In genomic region chr11:95108159-95108611, GRCh38 we compare ENCODE assay signal across 8 cellular contexts. TPM values are rescaled to one million over a fixed set of nuclear protein-coding genes. Genes with fewer than 3 reads are reported as not detected.
A peak's percentile ranks its signal among the peaks of the same experiment; 100 is the strongest.
DNase-seq lines count a peak whose midpoint lies in the region; ATAC-seq, FAIRE-seq and TF ChIP-seq lines count a peak whose summit lies in the region.

No MANE protein-coding gene starts in this region.

- H3K4me3 Mint-ChIP-seq in CD4-positive, CD25-positive, alpha-beta regulatory T cell: no peak overlapping the region
- H3K4me3 Mint-ChIP-seq in T-helper 17 cell: peak overlapping the region; percentile 34

- peaks cover 5 to 22% (median 10%) of the 10 kb centered on the region in 4 donors for H3K4me1 Mint-ChIP-seq in CD4-positive, CD25-positive, alpha-beta regulatory T cell
- H3K4me1 Mint-ChIP-seq in T-helper 17 cell: peaks cover 32% of the 10 kb centered on the region

- peak overlapping the region in 2 of 3 donors; percentile 18 to 26 for H3K27ac Mint-ChIP-seq in CD4-positive, CD25-positive, alpha-beta regulatory T cell
- no peak overlapping the region for H3K27ac Mint-ChIP-seq in T-helper 17 cell

- H3K27me3 ChIP-seq in CD4-positive, CD25-positive, alpha-beta regulatory T cell (ENCODE audit: control insufficient read depth, insufficient read depth, low read length): no peaks in the 10 kb centered on the region
- no peaks in the 10 kb centered on the region for H3K27me3 ChIP-seq in pancreas

- peaks cover 30% of the 10 kb centered on the region for H3K36me3 Mint-ChIP-seq in CD4-positive, CD25-positive, alpha-beta regulatory T cell
- peaks cover 10% of the 10 kb centered on the region for H3K36me3 Mint-ChIP-seq in T-helper 17 cell (ENCODE audit: low read depth)

- intact Hi-C loops in pancreas (cut with DNase I): no loop called here

- DNase-seq in CD4-positive, CD25-positive, alpha-beta regulatory T cell: no peak
- DNase-seq in T-helper 17 cell (no peak), fibroblast of pulmonary artery (ENCODE audit: low read depth) (peak; percentile 90), pancreas (no peak), GM19239 (ENCODE audit: insufficient read length, low spot score) (no peak), NCI-H2196 treated with DMSO at 0.1 percent for 48 hours (lab: John Stamatoyannopoulos, UW; ENCODE audit: unreplicated experiment) (no peak)
- DNase-seq in activated CD8-positive, alpha-beta memory T cell treated with anti-CD3 and anti-CD28 coated beads, Interleukin-2, amount 50 U/mL, for 48 hours: no peak

- H3K36me3 ChIP-seq in CD4-positive, CD25-positive, alpha-beta regulatory T cell (ENCODE audit: control insufficient read depth, insufficient read depth, low read length): peaks cover 7% of the 10 kb centered on the region
- H3K36me3 ChIP-seq in pancreas: no peaks in the 10 kb centered on the region

- H3K9me3 Mint-ChIP-seq in CD4-positive, CD25-positive, alpha-beta regulatory T cell: no peaks in the 10 kb centered on the region

- 68 to 69% methylated on average over 9 of the region's 9 CpGs for WGBS in pancreas, 2 donors

- H3K9me3 ChIP-seq in CD4-positive, CD25-positive, alpha-beta regulatory T cell (ENCODE audit: control insufficient read depth in 2 of 2, low read length in 2 of 2): no peaks in the 10 kb centered on the region
- H3K9me3 ChIP-seq in T-helper 17 cell (ENCODE audit: control insufficient read depth, low read length, poor library complexity, severe bottlenecking) (no peaks in the 10 kb centered on the region), pancreas (no peaks in the 10 kb centered on the region)

- no peak for TF ChIP-seq CTCF in fibroblast of pulmonary artery (IDR thresholded peaks at IDR 0.05; ENCODE audit: low read length, missing control alignments)
- no peak for TF ChIP-seq CTCF in pancreas (IDR thresholded peaks at IDR 0.05)

- H3K4me3 ChIP-seq in CD4-positive, CD25-positive, alpha-beta regulatory T cell (ENCODE audit: low read depth, low read length): no peak overlapping the region
- H3K4me3 ChIP-seq in fibroblast of pulmonary artery (replicated peaks; ENCODE audit: low read depth, low read length) (no peak overlapping the region), pancreas (no peak overlapping the region)

- ATAC-seq in CD4-positive, CD25-positive, alpha-beta regulatory T cell (ENCODE audit: low read depth in 2 of 2): no peak
- no peak for ATAC-seq in T-helper 17 cell
- ATAC-seq in pancreas: peak; percentile 49 to 83 (median 77)
- ATAC-seq in HG02870 (IDR thresholded peaks at IDR 0.05; ENCODE audit: unreplicated experiment): no peak

- H3K27me3 Mint-ChIP-seq in CD4-positive, CD25-positive, alpha-beta regulatory T cell: no peaks in the 10 kb centered on the region
- no peaks in the 10 kb centered on the region for H3K27me3 Mint-ChIP-seq in T-helper 17 cell

- FAIRE-seq in pancreas (lab: Jason Lieb, UNC) (no peak), GM19239 (lab: Jason Lieb, UNC) (no peak)

- H3K4me1 ChIP-seq in CD4-positive, CD25-positive, alpha-beta regulatory T cell (ENCODE audit: control insufficient read depth, insufficient read depth, low read length, poor library complexity, severe bottlenecking): no peaks in the 10 kb centered on the region
- H3K4me1 ChIP-seq in pancreas: no peaks in the 10 kb centered on the region

- no peak overlapping the region for H3K27ac ChIP-seq in CD4-positive, CD25-positive, alpha-beta regulatory T cell (ENCODE audit: insufficient read depth, low read length, poor library complexity, severe bottlenecking)
- peak overlapping the region in 1 of 4 donors; percentile 61 for H3K27ac ChIP-seq in pancreas

RNA-seq across cellular contexts. Expression of gene ENDOD1, which starts 18.5 kb away (rescaled TPM):
- total RNA-seq in CD4-positive, CD25-positive, alpha-beta regulatory T cell: 11.0 TPM
- 10 to 100 TPM in 2 of 4 donors, 1 to 10 TPM in 2; 9.1 to 14.6 (median 11.0) TPM for polyA plus RNA-seq in CD4-positive, CD25-positive, alpha-beta regulatory T cell
- total RNA-seq in T-helper 17 cell: 10 to 100 TPM in 1 of 2 donors, 1 to 10 TPM in 1; 7.3 to 22.5 TPM
- total RNA-seq in pancreas: 1 to 10 TPM; 3.3 to 8.9 (median 5.1) TPM
- polyA plus RNA-seq in pancreas: 1 to 10 TPM; 2.0 to 5.8 TPM

RNA-seq across cellular contexts. Expression of gene SRSF8, which starts 41.5 kb away (rescaled TPM):
- 57.4 TPM for total RNA-seq in CD4-positive, CD25-positive, alpha-beta regulatory T cell
- 100 to 1,000 TPM; 119 to 145 (median 134) TPM for polyA plus RNA-seq in CD4-positive, CD25-positive, alpha-beta regulatory T cell
- total RNA-seq in T-helper 17 cell (10 to 100 TPM; 59.1 to 76.5 TPM), pancreas (10 to 100 TPM; 17.3 to 30.3 (median 25.0) TPM)
- 10 to 100 TPM; 28.5 to 35.9 TPM for polyA plus RNA-seq in pancreas

RNA-seq across cellular contexts. Expression of gene KDM4F, which starts 59.0 kb away (rescaled TPM):
- total RNA-seq in CD4-positive, CD25-positive, alpha-beta regulatory T cell: not detected
- not detected for polyA plus RNA-seq in CD4-positive, CD25-positive, alpha-beta regulatory T cell
- not detected for total RNA-seq in T-helper 17 cell
- total RNA-seq in pancreas: not detected
- polyA plus RNA-seq in pancreas: not detected

Comparison
In these comparisons a context has a peak if more than half of its experiments do, and no peak if none do; other contexts are left out.
1. ATAC-seq: peak in pancreas (4 of 4); none in CD4-positive, CD25-positive, alpha-beta regulatory T cell (0 of 2), T-helper 17 cell (single experiment) and HG02870 (single experiment).